Comparison of ENCODE assay signal across 11 cellular contexts in genomic region chr4:89283226-89283974, GRCh38. TPM values are rescaled to one million over a fixed set of nuclear protein-coding genes. Genes with fewer than 3 reads are reported as not detected.
DNase-seq lines count a peak whose midpoint lies in the region; ATAC-seq, FAIRE-seq and TF ChIP-seq lines count a peak whose summit lies in the region.
"Had no signal": no experiment of that assay in that cellular context is flagged by ENCODE, and none has a peak within 500 bp of the region (broad histone marks: within the 10 kb centered on the region; RNA-seq: fewer than 3 reads in every experiment).

No MANE protein-coding gene starts in this region.

- H3K9me3 ChIP-seq in breast epithelium: no peaks in the 10 kb centered on the region
- H3K9me3 ChIP-seq: MG63, sigmoid colon had no signal

- no peaks in the 10 kb centered on the region for H3K36me3 ChIP-seq in breast epithelium
- H3K36me3 ChIP-seq: MG63, sigmoid colon had no signal

- H3K4me3 ChIP-seq in breast epithelium: no peak overlapping the region
- H3K4me3 ChIP-seq: MG63, sigmoid colon had no signal

- no peaks in the 10 kb centered on the region for H3K4me1 ChIP-seq in breast epithelium
- H3K4me1 ChIP-seq: sigmoid colon had no signal

- TF ChIP-seq CTCF in MCF 10A (IDR thresholded peaks at IDR 0.05; ENCODE audit: unreplicated experiment): no peak
- TF ChIP-seq CTCF in breast epithelium (IDR thresholded peaks at IDR 0.05): no peak

- no peak overlapping the region for H3K4me3 Mint-ChIP-seq in MCF 10A (ENCODE audit: unreplicated experiment)
- no peak overlapping the region for H3K4me3 Mint-ChIP-seq in activated T-helper 2 cell treated with anti-CD3 and anti-CD28 coated beads, Interferon-gamma antibody, Interleukin-2, Interleukin-4, amounts not matched to agents 10 μg/mL and 5 μg/mL and 100 μg/mL, durations not matched to agents 14 hours and 24 hours and 36 hours (ENCODE audit: low read depth)

- CTCF ChIA-PET in MCF 10A (lab: Yijun Ruan, JAX): interaction anchor here (1.0 to 2.3 kb wide), 4 partner anchors 29 to 152 kb away, joined by 3 to 8 read pairs (median 7); no protein-coding TSS in a partner anchor

- intact Hi-C loops in MCF 10A (cut with micrococcal nuclease) (no loop called here), breast epithelium (cut with DNase I; ENCODE audit: low total_unique reads) (no loop called here)
- intact Hi-C loops in activated T-helper 2 cell treated with anti-CD3 and anti-CD28 coated beads, Interferon-gamma antibody, Interleukin-2, Interleukin-4, amounts not matched to agents 10 μg/mL and 5 μg/mL and 100 μg/mL, durations not matched to agents 14 hours and 24 hours and 36 hours (cut with micrococcal nuclease): no loop called here

- H3K36me3 Mint-ChIP-seq in MCF 10A (ENCODE audit: insufficient read depth, unreplicated experiment): no peaks in the 10 kb centered on the region
- peaks cover 29% of the 10 kb centered on the region for H3K36me3 Mint-ChIP-seq in activated T-helper 2 cell treated with anti-CD3 and anti-CD28 coated beads, Interferon-gamma antibody, Interleukin-2, Interleukin-4, amounts not matched to agents 10 μg/mL and 5 μg/mL and 100 μg/mL, durations not matched to agents 14 hours and 24 hours and 36 hours (ENCODE audit: low read depth)

- H3K27ac Mint-ChIP-seq in MCF 10A (ENCODE audit: low read depth, unreplicated experiment): peak overlapping the region; percentile 17
- peak overlapping the region; percentile 83 for H3K27ac Mint-ChIP-seq in activated T-helper 2 cell treated with anti-CD3 and anti-CD28 coated beads, Interferon-gamma antibody, Interleukin-2, Interleukin-4, amounts not matched to agents 10 μg/mL and 5 μg/mL and 100 μg/mL, durations not matched to agents 14 hours and 24 hours and 36 hours

- DNase-seq in MCF 10A (ENCODE audit: unreplicated experiment): peak; percentile 85
- DNase-seq in breast epithelium (ENCODE audit: low spot score in 2 of 2): no peak
- DNase-seq in activated T-helper 2 cell treated with anti-CD3 and anti-CD28 coated beads, Interferon-gamma antibody, Interleukin-2, Interleukin-4, amounts not matched to agents 10 μg/mL and 5 μg/mL and 100 μg/mL, durations not matched to agents 14 hours and 24 hours and 36 hours (ENCODE audit: low spot score): no peak
- peak; percentile 61 for DNase-seq in iris pigment epithelial cell (ENCODE audit: low read depth)
- DNase-seq in frontal cortex (ENCODE audit: low spot score in 2 of 2): no peak
- DNase-seq: MG63, sigmoid colon had no signal

- peaks cover 12% of the 10 kb centered on the region for H3K4me1 Mint-ChIP-seq in MCF 10A (ENCODE audit: insufficient read depth, unreplicated experiment)
- peaks cover 57% of the 10 kb centered on the region for H3K4me1 Mint-ChIP-seq in activated T-helper 2 cell treated with anti-CD3 and anti-CD28 coated beads, Interferon-gamma antibody, Interleukin-2, Interleukin-4, amounts not matched to agents 10 μg/mL and 5 μg/mL and 100 μg/mL, durations not matched to agents 14 hours and 24 hours and 36 hours (ENCODE audit: low read depth)

- H3K9me3 Mint-ChIP-seq in MCF 10A (ENCODE audit: unreplicated experiment): no peaks in the 10 kb centered on the region
- peaks cover 5% of the 10 kb centered on the region for H3K9me3 Mint-ChIP-seq in activated T-helper 2 cell treated with anti-CD3 and anti-CD28 coated beads, Interferon-gamma antibody, Interleukin-2, Interleukin-4, amounts not matched to agents 10 μg/mL and 5 μg/mL and 100 μg/mL, durations not matched to agents 14 hours and 24 hours and 36 hours

- FAIRE-seq in frontal cortex (lab: Jason Lieb, UNC): no peak
- FAIRE-seq: GM18507 had no signal

- H3K27ac ChIP-seq in breast epithelium: peak overlapping the region in 1 of 2 donors; percentile 19
- H3K27ac ChIP-seq: sigmoid colon had no signal

- no peaks in the 10 kb centered on the region for H3K27me3 ChIP-seq in breast epithelium
- H3K27me3 ChIP-seq: MG63, sigmoid colon had no signal

- no peak for TF ChIP-seq POLR2A in breast epithelium (IDR thresholded peaks at IDR 0.05)

- BruUV-seq in MCF 10A (replicated peaks; lab: Mats Ljungman, UMichigan): no TSS peak

- H3K27me3 Mint-ChIP-seq in MCF 10A (ENCODE audit: insufficient read depth, unreplicated experiment): no peaks in the 10 kb centered on the region
- no peaks in the 10 kb centered on the region for H3K27me3 Mint-ChIP-seq in activated T-helper 2 cell treated with anti-CD3 and anti-CD28 coated beads, Interferon-gamma antibody, Interleukin-2, Interleukin-4, amounts not matched to agents 10 μg/mL and 5 μg/mL and 100 μg/mL, durations not matched to agents 14 hours and 24 hours and 36 hours (ENCODE audit: low read depth)

- POLR2A ChIA-PET in MCF 10A (lab: Yijun Ruan, JAX): interaction anchor here (0.6 to 1.5 kb wide), 5 partner anchors 10 to 938 kb away, joined by 3 to 6 read pairs (median 3); no protein-coding TSS in a partner anchor

- ATAC-seq in HG03439 (IDR thresholded peaks at IDR 0.05; ENCODE audit: unreplicated experiment) (no peak), GM21390 (IDR thresholded peaks at IDR 0.05; ENCODE audit: unreplicated experiment) (no peak), HG03521 (IDR thresholded peaks at IDR 0.05; ENCODE audit: unreplicated experiment) (no peak)

RNA-seq across cellular contexts. Expression of gene GPRIN3, which starts 24.2 kb away (rescaled TPM):
- total RNA-seq in MCF 10A (2022): not detected in 2 replicates
- 10 to 100 TPM in 1 of 3 donors, 1 to 10 TPM in 2; 3.3 to 13.2 (median 4.0) TPM for total RNA-seq in breast epithelium
- total RNA-seq in activated T-helper 2 cell treated with anti-CD3 and anti-CD28 coated beads, Interferon-gamma antibody, Interleukin-2, Interleukin-4, amounts not matched to agents 10 μg/mL and 5 μg/mL and 100 μg/mL, durations not matched to agents 14 hours and 24 hours and 36 hours: 10.7 and 11.6 TPM in 2 replicates
- total RNA-seq in frontal cortex: 34.2 TPM

Comparison
In these comparisons a context has a peak if more than half of its experiments do, and no peak if none do; other contexts are left out.
1. DNase-seq: peak in MCF 10A (single experiment) and iris pigment epithelial cell (single experiment); none in breast epithelium (0 of 2), activated T-helper 2 cell treated with anti-CD3 and anti-CD28 coated beads, Interferon-gamma antibody, Interleukin-2, Interleukin-4, amounts not matched to agents 10 μg/mL and 5 μg/mL and 100 μg/mL, durations not matched to agents 14 hours and 24 hours and 36 hours (single experiment) and frontal cortex (0 of 2).